ENCODE assay signal across 12 cellular contexts in the genomic region with DNA sequence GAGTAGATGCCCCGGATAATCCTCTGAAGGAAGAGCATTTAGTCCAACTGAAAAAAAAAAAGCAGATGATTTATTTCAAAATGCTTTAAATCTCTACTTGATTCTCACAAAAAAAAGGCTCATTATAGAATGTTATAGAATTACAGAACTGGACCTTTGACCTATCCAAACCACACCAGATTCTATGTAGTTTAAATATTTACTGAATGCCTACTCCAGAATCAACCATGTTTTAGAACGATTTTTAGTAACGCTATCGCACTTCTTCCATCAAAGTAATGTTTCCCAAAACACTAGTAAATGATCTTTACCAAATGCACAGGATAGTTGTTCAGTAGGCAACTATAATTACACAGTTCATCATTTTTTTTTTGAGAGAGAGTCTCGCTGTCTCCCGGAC. TPM values are rescaled to one million over a fixed set of nuclear protein-coding genes. Genes with fewer than 3 reads are reported as not detected.
DNase-seq lines count a peak whose midpoint lies in the region; ATAC-seq, FAIRE-seq and TF ChIP-seq lines count a peak whose summit lies in the region.
"Had no signal": no experiment of that assay in that cellular context is flagged by ENCODE, and none has a peak within 500 bp of the region (broad histone marks: within the 10 kb centered on the region; RNA-seq: fewer than 3 reads in every experiment).

No MANE protein-coding gene starts in this region.

- peaks cover 6% of the 10 kb centered on the region for H3K36me3 ChIP-seq in mesendoderm (ENCODE audit: control insufficient read depth, insufficient read depth, low read length)
- peaks cover 0 to 22% of the 10 kb centered on the region in 2 donors for H3K36me3 ChIP-seq in adrenal gland (replicated peaks in 1 of 2)

- peak overlapping the region; percentile 100 for H3K9ac ChIP-seq in mesendoderm (ENCODE audit: low read length)

- intact Hi-C loops in CD4-positive, alpha-beta T cell (cut with DNase I, micrococcal nuclease): loop anchor here in 1 of 2 experiments (2.0 to 10.0 kb wide), 2 partner anchors 35 to 731 kb away; partner anchors contain the start of genes DMAC2L and L2HGDH
- intact Hi-C loops in adrenal gland (cut with DNase I): no loop called here

- H3K36me3 Mint-ChIP-seq in CD4-positive, alpha-beta T cell (ENCODE audit: low read depth): peaks cover 75% of the 10 kb centered on the region
- H3K36me3 Mint-ChIP-seq in HFFc6 (ENCODE audit: low read depth): peaks cover 51% of the 10 kb centered on the region
- H3K36me3 Mint-ChIP-seq in activated naive CD8-positive, alpha-beta T cell treated with anti-CD3 and anti-CD28 coated beads, Interleukin-2, amount 10 ng/mL, durations not matched to agents 7 days and 5 days: peaks cover 54% of the 10 kb centered on the region

- CTCF ChIA-PET in CD4-positive, alpha-beta T cell (lab: Charles Lee): no interaction called here

- POLR2A ChIA-PET in CD4-positive, alpha-beta T cell (lab: Charles Lee): interaction anchor here (0.7 to 6.3 kb wide), 5 partner anchors 10 to 184 kb away, joined by 3 to 81 read pairs (median 3); partner anchors contain the start of genes DNAAF2, KLHDC2, MGAT2 and POLE2
- POLR2A ChIA-PET in activated naive CD8-positive, alpha-beta T cell treated with anti-CD3 and anti-CD28 coated beads, Interleukin-2, amount 10 ng/mL, durations not matched to agents 7 days and 5 days (lab: Charles Lee): interaction anchor here (1.1 to 5.1 kb wide), 2 partner anchors 15 to 37 kb away, joined by 3 to 57 read pairs; partner anchors contain the start of genes LRR1, MGAT2 and RPL36AL

- peaks cover 16% of the 10 kb centered on the region for H3K79me1 ChIP-seq in mesendoderm (ENCODE audit: low read length)

- DNase-seq in CD4-positive, alpha-beta T cell: no peak
- DNase-seq in HFFc6: no peak
- DNase-seq in activated naive CD8-positive, alpha-beta T cell treated with anti-CD3 and anti-CD28 coated beads, Interleukin-2, amount 10 ng/mL, durations not matched to agents 7 days and 5 days: no peak
- no peak for DNase-seq in mesendoderm
- DNase-seq in GM12892 (ENCODE audit: insufficient read length): no peak
- DNase-seq in hepatic stellate cell (ENCODE audit: low spot score): no peak
- no peak for DNase-seq in adrenal gland
- no peak for DNase-seq in cortex of kidney (lab: John Stamatoyannopoulos, UW)
- DNase-seq: NCI-H1436, Right ventricle myocardium superior had no signal

- no peak for TF ChIP-seq POLR2A in GM12892 (IDR thresholded peaks at IDR 0.05; ENCODE audit: low read depth, low read length)
- TF ChIP-seq POLR2A in adrenal gland (IDR thresholded peaks at IDR 0.05): no peak

- H3K9me3 Mint-ChIP-seq in CD4-positive, alpha-beta T cell: no peaks in the 10 kb centered on the region
- peaks cover 17% of the 10 kb centered on the region for H3K9me3 Mint-ChIP-seq in HFFc6
- no peaks in the 10 kb centered on the region for H3K9me3 Mint-ChIP-seq in activated naive CD8-positive, alpha-beta T cell treated with anti-CD3 and anti-CD28 coated beads, Interleukin-2, amount 10 ng/mL, durations not matched to agents 7 days and 5 days

- H2AK5ac ChIP-seq in mesendoderm (ENCODE audit: low read length): no peak overlapping the region

- peak overlapping the region; percentile 83 for H3K4me2 ChIP-seq in mesendoderm (ENCODE audit: low read length)

- H3K9me3 ChIP-seq in CD4-positive, alpha-beta T cell (ENCODE audit: control insufficient read depth, low read length): no peaks in the 10 kb centered on the region
- H3K9me3 ChIP-seq in adrenal gland (replicated peaks in 1 of 3): no peaks in the 10 kb centered on the region
- H3K9me3 ChIP-seq: esophagus muscularis mucosa had no signal

- no peak overlapping the region for H4K8ac ChIP-seq in mesendoderm (ENCODE audit: low read depth, low read length)

- no peak overlapping the region for H3K18ac ChIP-seq in mesendoderm (ENCODE audit: low read length)

- no peak overlapping the region for H2BK5ac ChIP-seq in mesendoderm (ENCODE audit: low read length)

- peak overlapping the region; percentile 99 for H3K27ac Mint-ChIP-seq in CD4-positive, alpha-beta T cell
- peak overlapping the region; percentile 97; the same call in 1 of the 2 replicates for H3K27ac Mint-ChIP-seq in HFFc6
- peak overlapping the region; percentile 70 for H3K27ac Mint-ChIP-seq in activated naive CD8-positive, alpha-beta T cell treated with anti-CD3 and anti-CD28 coated beads, Interleukin-2, amount 10 ng/mL, durations not matched to agents 7 days and 5 days

- H4K5ac ChIP-seq in mesendoderm (ENCODE audit: low read length): no peak overlapping the region

- no peaks in the 10 kb centered on the region for H3K27me3 ChIP-seq in CD4-positive, alpha-beta T cell (ENCODE audit: control insufficient read depth, insufficient read depth, low read length)
- H3K27me3 ChIP-seq in mesendoderm (ENCODE audit: insufficient read depth, low read length, poor library complexity) (no peaks in the 10 kb centered on the region), adrenal gland (no peaks in the 10 kb centered on the region)
- H3K27me3 ChIP-seq: esophagus muscularis mucosa had no signal

- no peak overlapping the region for H2BK15ac ChIP-seq in mesendoderm (replicated peaks; ENCODE audit: low read depth)

- peak overlapping the region; percentile 90 for H3K4me3 Mint-ChIP-seq in CD4-positive, alpha-beta T cell
- H3K4me3 Mint-ChIP-seq in HFFc6: peak overlapping the region; percentile 93
- H3K4me3 Mint-ChIP-seq in activated naive CD8-positive, alpha-beta T cell treated with anti-CD3 and anti-CD28 coated beads, Interleukin-2, amount 10 ng/mL, durations not matched to agents 7 days and 5 days: peak overlapping the region; percentile 94

- H3K4me1 Mint-ChIP-seq in CD4-positive, alpha-beta T cell (ENCODE audit: low read depth): peaks cover 72% of the 10 kb centered on the region
- H3K4me1 Mint-ChIP-seq in HFFc6 (ENCODE audit: low read depth): peaks cover 49% of the 10 kb centered on the region
- H3K4me1 Mint-ChIP-seq in activated naive CD8-positive, alpha-beta T cell treated with anti-CD3 and anti-CD28 coated beads, Interleukin-2, amount 10 ng/mL, durations not matched to agents 7 days and 5 days: peaks cover 56% of the 10 kb centered on the region

- no peak overlapping the region for H3K4ac ChIP-seq in mesendoderm (ENCODE audit: low read depth, low read length)

- H3K4me1 ChIP-seq in mesendoderm (ENCODE audit: control insufficient read depth, low read depth, low read length) (no peaks in the 10 kb centered on the region), adrenal gland (replicated peaks in 1 of 2) (peaks cover 13 to 33% of the 10 kb centered on the region in 2 donors)

- no CpG with 5 or more reads among the region's 6 CpGs for WGBS in mesendoderm (ENCODE audit: extremely low coverage, insufficient coverage, low lambda C conversion rate)
- 91 to 95% (median 93%) methylated on average over 6 of the region's 6 CpGs for WGBS in adrenal gland, 4 donors

- H3K27ac ChIP-seq in CD4-positive, alpha-beta T cell (ENCODE audit: low read depth, low read length): no peak overlapping the region
- H3K27ac ChIP-seq in mesendoderm (ENCODE audit: low read depth, low read length) (no peak overlapping the region), adrenal gland (no peak overlapping the region)
- H3K27ac ChIP-seq: esophagus muscularis mucosa had no signal

- ATAC-seq in CD4-positive, alpha-beta T cell (ENCODE audit: poor library complexity): no peak
- ATAC-seq in activated naive CD8-positive, alpha-beta T cell treated with anti-CD3 and anti-CD28 coated beads, Interleukin-2, amount 10 ng/mL, durations not matched to agents 7 days and 5 days (ENCODE audit: low read depth): no peak

- peaks cover 55% of the 10 kb centered on the region for H3K79me2 ChIP-seq in mesendoderm (ENCODE audit: control insufficient read depth, insufficient read depth, low read length)

- TF ChIP-seq CTCF in CD4-positive, alpha-beta T cell (IDR thresholded peaks at IDR 0.05): no peak
- no peak for TF ChIP-seq CTCF in HFFc6 (IDR thresholded peaks at IDR 0.05)
- TF ChIP-seq CTCF in adrenal gland (IDR thresholded peaks at IDR 0.05): no peak

- peaks cover 10% of the 10 kb centered on the region for H3K27me3 Mint-ChIP-seq in CD4-positive, alpha-beta T cell
- H3K27me3 Mint-ChIP-seq in HFFc6 (ENCODE audit: insufficient read depth): peaks cover 16% of the 10 kb centered on the region
- no peaks in the 10 kb centered on the region for H3K27me3 Mint-ChIP-seq in activated naive CD8-positive, alpha-beta T cell treated with anti-CD3 and anti-CD28 coated beads, Interleukin-2, amount 10 ng/mL, durations not matched to agents 7 days and 5 days

- H3K23ac ChIP-seq in mesendoderm (ENCODE audit: low read length): no peak overlapping the region

- FAIRE-seq in GM12892 (lab: Jason Lieb, UNC): no peak
- FAIRE-seq: urothelium cell line had no signal

- peak overlapping the region; percentile 89 for H3K56ac ChIP-seq in mesendoderm (ENCODE audit: low read length)

- H2BK120ac ChIP-seq in mesendoderm (ENCODE audit: low read depth, low read length): no peak overlapping the region

- H3K4me3 ChIP-seq in mesendoderm (ENCODE audit: low read length): no peak overlapping the region
- no peak overlapping the region for H3K4me3 ChIP-seq in adrenal gland

RNA-seq across cellular contexts. Expression of gene RPS29, which starts 2.6 kb away (rescaled TPM):
- 1,000 to 10,000 TPM; 3,356 to 3,996 TPM for total RNA-seq in CD4-positive, alpha-beta T cell
- total RNA-seq in HFFc6 (2021; fragmentation: NEBNext Ultra II Directional; extraction: Animal tissue kit (Norgen Biotek cat#: 25700)): 1,000 to 10,000 TPM in 4 of 6 experiments, 100 to 1,000 TPM in 2; 743 to 1,241 (median 1,080) TPM
- total RNA-seq in activated naive CD8-positive, alpha-beta T cell treated with anti-CD3 and anti-CD28 coated beads, Interleukin-2, amount 10 ng/mL, durations not matched to agents 7 days and 5 days: 1,000 to 10,000 TPM; 1,762 to 1,786 TPM
- 20,930 TPM for polyA plus RNA-seq in mesendoderm (2013, experiment 1 of 2)
- polyA plus RNA-seq in mesendoderm (2013, experiment 2 of 2): 20,188 TPM
- 10,187 TPM for polyA plus RNA-seq in GM12892 (2012; ENCODE audit: missing spikeins)
- total RNA-seq in adrenal gland: 1,000 to 10,000 TPM; 1,022 to 6,627 (median 1,416) TPM
- 1,000 to 10,000 TPM in 2 of 3 donors, 100 to 1,000 TPM in 1; 922 to 1,466 (median 1,304) TPM for polyA plus RNA-seq in adrenal gland

RNA-seq across cellular contexts. Expression of gene LRR1, which starts 15.1 kb away (rescaled TPM):
- 1 to 10 TPM; 3.2 to 5.8 TPM for total RNA-seq in CD4-positive, alpha-beta T cell
- total RNA-seq in HFFc6 (2021; fragmentation: NEBNext Ultra II Directional; extraction: Animal tissue kit (Norgen Biotek cat#: 25700)): 10 to 100 TPM; 15.2 to 26.5 (median 25.5) TPM
- 10 to 100 TPM; 43.7 to 44.3 TPM for total RNA-seq in activated naive CD8-positive, alpha-beta T cell treated with anti-CD3 and anti-CD28 coated beads, Interleukin-2, amount 10 ng/mL, durations not matched to agents 7 days and 5 days
- 33.2 TPM for polyA plus RNA-seq in mesendoderm (2013, experiment 1 of 2)
- polyA plus RNA-seq in mesendoderm (2013, experiment 2 of 2): 32.8 TPM
- polyA plus RNA-seq in GM12892 (2012; ENCODE audit: missing spikeins): 24.9 TPM
- total RNA-seq in adrenal gland: 10 to 100 TPM in 4 of 8 donors, 1 to 10 TPM in 4; 7.4 to 20.9 (median 10.1) TPM
- polyA plus RNA-seq in adrenal gland: 10 to 100 TPM in 1 of 3 donors, 1 to 10 TPM in 2; 4.7 to 10.3 (median 5.7) TPM

RNA-seq across cellular contexts. Expression of gene RPL36AL, which starts 36.8 kb away (rescaled TPM):
- 100 to 1,000 TPM; 339 to 370 TPM for total RNA-seq in CD4-positive, alpha-beta T cell
- 100 to 1,000 TPM; 170 to 254 (median 211) TPM for total RNA-seq in HFFc6 (2021; fragmentation: NEBNext Ultra II Directional; extraction: Animal tissue kit (Norgen Biotek cat#: 25700))
- total RNA-seq in activated naive CD8-positive, alpha-beta T cell treated with anti-CD3 and anti-CD28 coated beads, Interleukin-2, amount 10 ng/mL, durations not matched to agents 7 days and 5 days: 100 to 1,000 TPM; 238 to 254 TPM
- polyA plus RNA-seq in mesendoderm (2013, experiment 1 of 2): 749 TPM
- polyA plus RNA-seq in mesendoderm (2013, experiment 2 of 2): 740 TPM
- polyA plus RNA-seq in GM12892 (2012; ENCODE audit: missing spikeins): 499 TPM
- total RNA-seq in adrenal gland: 100 to 1,000 TPM; 191 to 362 (median 258) TPM
- polyA plus RNA-seq in adrenal gland: 100 to 1,000 TPM; 248 to 705 (median 567) TPM

RNA-seq across cellular contexts. Expression of gene MGAT2, which starts 37.0 kb away (rescaled TPM):
- 10 to 100 TPM; 15.0 to 15.1 TPM for total RNA-seq in CD4-positive, alpha-beta T cell
- 10 to 100 TPM; 61.8 to 73.8 (median 64.4) TPM for total RNA-seq in HFFc6 (2021; fragmentation: NEBNext Ultra II Directional; extraction: Animal tissue kit (Norgen Biotek cat#: 25700))
- 10 to 100 TPM; 54.6 to 55.0 TPM for total RNA-seq in activated naive CD8-positive, alpha-beta T cell treated with anti-CD3 and anti-CD28 coated beads, Interleukin-2, amount 10 ng/mL, durations not matched to agents 7 days and 5 days
- 19.9 TPM for polyA plus RNA-seq in mesendoderm (2013, experiment 1 of 2)
- polyA plus RNA-seq in mesendoderm (2013, experiment 2 of 2): 20.1 TPM
- 0.45 TPM for polyA plus RNA-seq in GM12892 (2012; ENCODE audit: missing spikeins)
- 10 to 100 TPM; 35.8 to 87.8 (median 48.7) TPM for total RNA-seq in adrenal gland
- 10 to 100 TPM; 10.3 to 76.1 (median 15.2) TPM for polyA plus RNA-seq in adrenal gland

RNA-seq across cellular contexts. Expression of gene DNAAF2, which starts 51.4 kb away (rescaled TPM):
- 1 to 10 TPM; 7.5 to 8.0 TPM for total RNA-seq in CD4-positive, alpha-beta T cell
- total RNA-seq in HFFc6 (2021; fragmentation: NEBNext Ultra II Directional; extraction: Animal tissue kit (Norgen Biotek cat#: 25700)): 1 to 10 TPM; 5.8 to 8.7 (median 6.2) TPM
- 1 to 10 TPM; 8.0 to 8.2 TPM for total RNA-seq in activated naive CD8-positive, alpha-beta T cell treated with anti-CD3 and anti-CD28 coated beads, Interleukin-2, amount 10 ng/mL, durations not matched to agents 7 days and 5 days
- 15.5 TPM for polyA plus RNA-seq in mesendoderm (2013, experiment 1 of 2)
- polyA plus RNA-seq in mesendoderm (2013, experiment 2 of 2): 19.3 TPM
- 7.4 TPM for polyA plus RNA-seq in GM12892 (2012; ENCODE audit: missing spikeins)
- 10 to 100 TPM in 3 of 8 donors, 1 to 10 TPM in 5; 6.9 to 11.7 (median 9.4) TPM for total RNA-seq in adrenal gland
- 1 to 10 TPM; 4.2 to 5.4 (median 4.2) TPM for polyA plus RNA-seq in adrenal gland
